8 cellular contexts compared by ENCODE assay signal in genomic region chr16:726438-727290, GRCh38. TPM values are rescaled to one million over a fixed set of nuclear protein-coding genes. Genes with fewer than 3 reads are reported as not detected.
DNase-seq lines count a peak whose midpoint lies in the region; ATAC-seq and TF ChIP-seq lines count a peak whose summit lies in the region.

Gene CCDC78, minus strand, starts transcription at chr16:726443. Its CDS starts 76 bp downstream, at chr16:726367.
Gene HAGHL, plus strand, starts transcription at chr16:727106. Its CDS starts 404 bp downstream, at chr16:727510.

- H3K9me3 Mint-ChIP-seq in CD14-positive monocyte, result no peaks in the 10 kb centered on the region

- H3K27ac ChIP-seq in SJCRH30, result peak within 1 kb of the TSS; percentile 41

- H3K4me1 Mint-ChIP-seq in CD14-positive monocyte, result peaks cover 9% of the 10 kb centered on the region

- TF ChIP-seq CTCF in CD14-positive monocyte (IDR thresholded peaks at IDR 0.05) (no peak), retinal pigment epithelial cell (conservative IDR thresholded peaks at IDR 0.05; ENCODE audit: low read depth, low read length) (no peak)

- intact Hi-C loops in CD14-positive monocyte (cut with micrococcal nuclease), result no loop called here

- ATAC-seq in HG03460 (IDR thresholded peaks at IDR 0.05; ENCODE audit: unreplicated experiment) (no peak), GM21528 (IDR thresholded peaks at IDR 0.05; ENCODE audit: low FRiP score, unreplicated experiment) (no peak)

- H3K9ac ChIP-seq in adipocyte (ENCODE audit: low read length), result peak within 1 kb of the TSS; percentile 86

- H3K4me1 ChIP-seq in HAP-1, result peaks cover 8% of the 10 kb centered on the region
- peaks cover 9% of the 10 kb centered on the region for H3K4me1 ChIP-seq in SJCRH30
- H3K4me1 ChIP-seq in adipocyte (ENCODE audit: control insufficient read depth, insufficient read depth, low read length), result peaks cover 8% of the 10 kb centered on the region

- H3K27me3 ChIP-seq in HAP-1 (ENCODE audit: low read depth), result no peaks in the 10 kb centered on the region
- H3K27me3 ChIP-seq in SJCRH30, result no peaks in the 10 kb centered on the region
- H3K27me3 ChIP-seq in adipocyte (replicated peaks; ENCODE audit: control insufficient read depth, insufficient read depth, low read length), result no peaks in the 10 kb centered on the region

- H3K27me3 Mint-ChIP-seq in CD14-positive monocyte (ENCODE audit: low read depth in 3 of 3), result peaks cover 11 to 46% (median 20%) of the 10 kb centered on the region in 3 donors

- H3K4me3 ChIP-seq in HAP-1 (peak within 1 kb of the TSS; percentile 71), SJCRH30 (peak within 1 kb of the TSS; percentile 70), adipocyte (ENCODE audit: low read length) (peak within 1 kb of the TSS; percentile 79), retinal pigment epithelial cell (ENCODE audit: low read length) (peak within 1 kb of the TSS; percentile 65)

- DNase-seq in CD14-positive monocyte (ENCODE audit: low spot score) (no peak), HAP-1 (ENCODE audit: low spot score in 2 of 2) (peak; percentile 49 to 94), SJCRH30 (peak; percentile 70 to 76), adipocyte (ENCODE audit: low read depth) (peak; percentile 79), hippocampal formation (lab: John Stamatoyannopoulos, UW) (peak; percentile 26 to 58), retinal pigment epithelial cell (ENCODE audit: low read depth) (no peak)

- in situ Hi-C loops in HAP-1 (cut with MboI; ENCODE audit: low sequenced_read_pairs), result no loop called here

- peak within 1 kb of the TSS in 1 of 7 donors; percentile 55 for H3K27ac Mint-ChIP-seq in CD14-positive monocyte

- H3K9me3 ChIP-seq in HAP-1 (no peaks in the 10 kb centered on the region), SJCRH30 (replicated peaks) (no peaks in the 10 kb centered on the region), adipocyte (ENCODE audit: control insufficient read depth, low read length) (no peaks in the 10 kb centered on the region)

- H3K36me3 Mint-ChIP-seq in CD14-positive monocyte, result peaks cover 5 to 9% of the 10 kb centered on the region in 2 donors

- peak within 1 kb of the TSS; percentile 79 to 82 for H3K4me3 Mint-ChIP-seq in CD14-positive monocyte

- H3K36me3 ChIP-seq in HAP-1 (replicated peaks), result peaks cover 37% of the 10 kb centered on the region
- H3K36me3 ChIP-seq in SJCRH30, result no peaks in the 10 kb centered on the region
- no peaks in the 10 kb centered on the region for H3K36me3 ChIP-seq in adipocyte (ENCODE audit: control insufficient read depth, insufficient read depth, low read length, severe bottlenecking)

RNA-seq across cellular contexts. Expression of gene CCDC78, which starts in this region (rescaled TPM):
- not detected for polyA plus RNA-seq in CD14-positive monocyte
- 4.5 and 5.0 TPM in 2 replicates for total RNA-seq in SJCRH30 (2014; rRNA removed; shearing (Covaris generic))

RNA-seq across cellular contexts. Expression of gene HAGHL, which starts in this region (rescaled TPM):
- polyA plus RNA-seq in CD14-positive monocyte, result 1 to 10 TPM in 1 of 2 donors, under 1 TPM in 1; 0.60 to 1.5 TPM
- total RNA-seq in SJCRH30 (2014; rRNA removed; shearing (Covaris generic)), result 6.0 and 8.9 TPM in 2 replicates

Comparison
In these comparisons a context has a peak if more than half of its experiments do, and no peak if none do; other contexts are left out.
1. DNase-seq: peak in HAP-1 (2 of 2), SJCRH30 (2 of 2), adipocyte (single experiment) and hippocampal formation (2 of 2); none in CD14-positive monocyte (single experiment) and retinal pigment epithelial cell (single experiment).
2. Peak in every context shown above with its lines, with median percentiles within 50 percentile points of each other: H3K4me3 ChIP-seq.